In the genomic region with DNA sequence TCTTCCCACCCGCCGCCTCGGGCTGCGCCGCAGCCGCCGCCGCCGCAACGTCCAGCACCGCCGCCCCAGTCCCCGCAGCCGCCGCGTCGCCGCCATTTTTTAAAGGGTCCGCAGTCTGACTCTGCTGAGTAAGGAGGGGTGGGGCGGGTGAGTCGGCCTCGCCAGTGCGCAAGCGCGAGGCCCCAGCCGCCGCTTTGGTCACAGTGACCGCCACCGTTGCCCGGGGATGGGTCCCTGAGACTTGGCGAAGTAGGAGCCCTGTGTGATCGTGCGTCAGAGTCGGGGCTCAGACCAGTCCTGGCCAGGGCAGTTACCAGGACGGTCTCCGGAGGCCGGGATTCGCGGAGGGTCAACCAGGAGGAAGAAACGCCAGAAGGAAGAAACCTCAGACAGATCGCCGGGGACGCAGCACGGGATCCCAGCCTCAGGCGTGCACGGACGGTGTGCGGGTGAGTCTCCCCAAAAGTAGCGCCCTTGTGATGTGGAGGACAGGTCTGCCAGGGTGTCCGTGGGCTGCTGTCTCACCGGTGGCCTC, we compare ENCODE assay signal across 7 cellular contexts.
DNase-seq lines count a peak whose midpoint lies in the region; ATAC-seq and TF ChIP-seq lines count a peak whose summit lies in the region.
"Not testable (repeated sequence)": the region's sequence is repeated elsewhere in the genome, so short reads cannot be mapped to it uniquely, and the experiment has no call there.

No MANE protein-coding gene starts in this region.

- H3K9me3 Mint-ChIP-seq in activated naive CD4-positive, alpha-beta T cell treated with anti-CD3 and anti-CD28 coated beads for 36 hours; glutamatergic neuron (ENCODE audit: unreplicated experiment); naive B cell: not testable (repeated sequence)

- not testable (repeated sequence) for H3K27me3 ChIP-seq in left lung

- H3K4me1 Mint-ChIP-seq in activated naive CD4-positive, alpha-beta T cell treated with anti-CD3 and anti-CD28 coated beads for 36 hours (ENCODE audit: low read depth); glutamatergic neuron (ENCODE audit: low read depth, unreplicated experiment); naive B cell: not testable (repeated sequence)

- CTCF ChIA-PET in activated naive CD4-positive, alpha-beta T cell treated with anti-CD3 and anti-CD28 coated beads for 36 hours (lab: Charles Lee), result not testable (repeated sequence)

- H3K4me1 ChIP-seq in left lung, result not testable (repeated sequence)

- not testable (repeated sequence) for H3K4me3 ChIP-seq in left lung

- intact Hi-C loops in activated naive CD4-positive, alpha-beta T cell treated with anti-CD3 and anti-CD28 coated beads for 36 hours (cut with micrococcal nuclease); left lung (cut with DNase I): not testable (repeated sequence)

- not testable (repeated sequence) for H3K36me3 Mint-ChIP-seq in activated naive CD4-positive, alpha-beta T cell treated with anti-CD3 and anti-CD28 coated beads for 36 hours (ENCODE audit: low read depth); glutamatergic neuron (ENCODE audit: unreplicated experiment); naive B cell

- not testable (repeated sequence) for H3K27ac Mint-ChIP-seq in activated naive CD4-positive, alpha-beta T cell treated with anti-CD3 and anti-CD28 coated beads for 36 hours; glutamatergic neuron (ENCODE audit: unreplicated experiment); naive B cell

- H3K9me3 ChIP-seq in left lung, result not testable (repeated sequence)

- not testable (repeated sequence) for ATAC-seq in left lung; naive B cell (ENCODE audit: low read depth in 2 of 2)

- not testable (repeated sequence) for H3K27me3 Mint-ChIP-seq in activated naive CD4-positive, alpha-beta T cell treated with anti-CD3 and anti-CD28 coated beads for 36 hours (ENCODE audit: low read depth); glutamatergic neuron (ENCODE audit: unreplicated experiment); naive B cell

- not testable (repeated sequence) for H3K27ac ChIP-seq in left lung

- DNase-seq in activated CD4-positive, CD25-positive, alpha-beta regulatory T cell treated with anti-CD3 and anti-CD28 coated beads, Interleukin-2, amount 50 U/mL, for 16 hours (ENCODE audit: low read depth, low spot score), result peak; percentile 13
- DNase-seq in activated CD8-positive, alpha-beta memory T cell treated with anti-CD3 and anti-CD28 coated beads, Interleukin-2, amount 50 U/mL, for 4 hours, result peak; percentile 25
- peak; percentile 10 for DNase-seq in activated naive CD4-positive, alpha-beta T cell treated with anti-CD3 and anti-CD28 coated beads for 36 hours
- DNase-seq in glutamatergic neuron (peak; percentile 41), left lung (peak; percentile 54 to 96), naive B cell (peak; percentile 16)
- DNase-seq in stimulated activated CD4-positive, alpha-beta T cell treated with anti-CD3 and anti-CD28 coated beads, Interleukin-15, amount 100 ng/mL, for 24 hours, result peak; percentile 8

- H3K4me3 Mint-ChIP-seq in activated naive CD4-positive, alpha-beta T cell treated with anti-CD3 and anti-CD28 coated beads for 36 hours; glutamatergic neuron (ENCODE audit: unreplicated experiment); naive B cell: not testable (repeated sequence)

- not testable (repeated sequence) for TF ChIP-seq CTCF in glutamatergic neuron (IDR thresholded peaks at IDR 0.05; ENCODE audit: partially characterized antibody, unreplicated experiment); left lung (IDR thresholded peaks at IDR 0.05)

- H3K36me3 ChIP-seq in left lung, result not testable (repeated sequence)

Comparison
In these comparisons a context has a peak if more than half of its experiments do, and no peak if none do; other contexts are left out.
1. DNase-seq: peak in every context shown above with its lines; median percentile 75 in left lung; 41 in glutamatergic neuron; 25 in activated CD8-positive, alpha-beta memory T cell treated with anti-CD3 and anti-CD28 coated beads, Interleukin-2, amount 50 U/mL, for 4 hours; 16 in naive B cell; 13 in activated CD4-positive, CD25-positive, alpha-beta regulatory T cell treated with anti-CD3 and anti-CD28 coated beads, Interleukin-2, amount 50 U/mL, for 16 hours; 10 in activated naive CD4-positive, alpha-beta T cell treated with anti-CD3 and anti-CD28 coated beads for 36 hours; 8 in stimulated activated CD4-positive, alpha-beta T cell treated with anti-CD3 and anti-CD28 coated beads, Interleukin-15, amount 100 ng/mL, for 24 hours.